In genomic region chr1:218357893-218358232, GRCh38 we compare ENCODE assay signal across 2 cellular contexts.
TF ChIP-seq lines count a peak whose summit lies in the region.

No MANE protein-coding gene starts in this region.

TF ChIP-seq in GM12878, 131 proteins besides CTCF, POLR2A, EP300 and RAD21:
- TF ChIP-seq, protein P1, sequence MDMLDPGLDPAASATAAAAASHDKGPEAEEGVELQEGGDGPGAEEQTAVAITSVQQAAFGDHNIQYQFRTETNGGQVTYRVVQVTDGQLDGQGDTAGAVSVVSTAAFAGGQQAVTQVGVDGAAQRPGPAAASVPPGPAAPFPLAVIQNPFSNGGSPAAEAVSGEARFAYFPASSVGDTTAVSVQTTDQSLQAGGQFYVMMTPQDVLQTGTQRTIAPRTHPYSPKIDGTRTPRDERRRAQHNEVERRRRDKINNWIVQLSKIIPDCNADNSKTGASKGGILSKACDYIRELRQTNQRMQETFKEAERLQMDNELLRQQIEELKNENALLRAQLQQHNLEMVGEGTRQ (IDR thresholded peaks at IDR 0.05; ENCODE audit: borderline replicate concordance, low read depth, low read length): no peak
- TF ChIP-seq SUPT20H (IDR thresholded peaks at IDR 0.05; ENCODE audit: borderline replicate concordance, control insufficient read depth, low read depth, low read length) (no peak), BMI1 (IDR thresholded peaks at IDR 0.05; ENCODE audit: borderline replicate concordance) (no peak), CEBPZ (IDR thresholded peaks at IDR 0.05; ENCODE audit: low read depth, low read length) (no peak), NR2C1 (IDR thresholded peaks at IDR 0.05) (no peak), ZNF207 (IDR thresholded peaks at IDR 0.05; ENCODE audit: borderline replicate concordance) (no peak), WRNIP1 (IDR thresholded peaks at IDR 0.05; ENCODE audit: borderline replicate concordance, low read depth, low read length) (no peak), IRF3 (IDR thresholded peaks at IDR 0.05) (no peak), NRF1 (conservative IDR thresholded peaks at IDR 0.05; ENCODE audit: low read depth, low read length) (no peak), KLF5 (IDR thresholded peaks at IDR 0.05; ENCODE audit: partially characterized antibody) (no peak), HDAC2 (IDR thresholded peaks at IDR 0.05) (no peak), CBFB (IDR thresholded peaks at IDR 0.05; ENCODE audit: low read depth) (no peak), DPF2 (IDR thresholded peaks at IDR 0.05) (no peak), SMARCA5 (IDR thresholded peaks at IDR 0.05) (no peak)
- TF ChIP-seq, protein P2, sequence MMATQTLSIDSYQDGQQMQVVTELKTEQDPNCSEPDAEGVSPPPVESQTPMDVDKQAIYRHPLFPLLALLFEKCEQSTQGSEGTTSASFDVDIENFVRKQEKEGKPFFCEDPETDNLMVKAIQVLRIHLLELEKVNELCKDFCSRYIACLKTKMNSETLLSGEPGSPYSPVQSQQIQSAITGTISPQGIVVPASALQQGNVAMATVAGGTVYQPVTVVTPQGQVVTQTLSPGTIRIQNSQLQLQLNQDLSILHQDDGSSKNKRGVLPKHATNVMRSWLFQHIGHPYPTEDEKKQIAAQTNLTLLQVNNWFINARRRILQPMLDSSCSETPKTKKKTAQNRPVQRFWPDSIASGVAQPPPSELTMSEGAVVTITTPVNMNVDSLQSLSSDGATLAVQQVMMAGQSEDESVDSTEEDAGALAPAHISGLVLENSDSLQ (IDR thresholded peaks at IDR 0.05): no peak
- TF ChIP-seq, protein P3, sequence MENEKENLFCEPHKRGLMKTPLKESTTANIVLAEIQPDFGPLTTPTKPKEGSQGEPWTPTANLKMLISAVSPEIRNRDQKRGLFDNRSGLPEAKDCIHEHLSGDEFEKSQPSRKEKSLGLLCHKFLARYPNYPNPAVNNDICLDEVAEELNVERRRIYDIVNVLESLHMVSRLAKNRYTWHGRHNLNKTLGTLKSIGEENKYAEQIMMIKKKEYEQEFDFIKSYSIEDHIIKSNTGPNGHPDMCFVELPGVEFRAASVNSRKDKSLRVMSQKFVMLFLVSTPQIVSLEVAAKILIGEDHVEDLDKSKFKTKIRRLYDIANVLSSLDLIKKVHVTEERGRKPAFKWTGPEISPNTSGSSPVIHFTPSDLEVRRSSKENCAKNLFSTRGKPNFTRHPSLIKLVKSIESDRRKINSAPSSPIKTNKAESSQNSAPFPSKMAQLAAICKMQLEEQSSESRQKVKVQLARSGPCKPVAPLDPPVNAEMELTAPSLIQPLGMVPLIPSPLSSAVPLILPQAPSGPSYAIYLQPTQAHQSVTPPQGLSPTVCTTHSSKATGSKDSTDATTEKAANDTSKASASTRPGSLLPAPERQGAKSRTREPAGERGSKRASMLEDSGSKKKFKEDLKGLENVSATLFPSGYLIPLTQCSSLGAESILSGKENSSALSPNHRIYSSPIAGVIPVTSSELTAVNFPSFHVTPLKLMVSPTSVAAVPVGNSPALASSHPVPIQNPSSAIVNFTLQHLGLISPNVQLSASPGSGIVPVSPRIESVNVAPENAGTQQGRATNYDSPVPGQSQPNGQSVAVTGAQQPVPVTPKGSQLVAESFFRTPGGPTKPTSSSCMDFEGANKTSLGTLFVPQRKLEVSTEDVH (IDR thresholded peaks at IDR 0.05; ENCODE audit: low read depth, partially characterized antibody): no peak
- TF ChIP-seq, protein P4, sequence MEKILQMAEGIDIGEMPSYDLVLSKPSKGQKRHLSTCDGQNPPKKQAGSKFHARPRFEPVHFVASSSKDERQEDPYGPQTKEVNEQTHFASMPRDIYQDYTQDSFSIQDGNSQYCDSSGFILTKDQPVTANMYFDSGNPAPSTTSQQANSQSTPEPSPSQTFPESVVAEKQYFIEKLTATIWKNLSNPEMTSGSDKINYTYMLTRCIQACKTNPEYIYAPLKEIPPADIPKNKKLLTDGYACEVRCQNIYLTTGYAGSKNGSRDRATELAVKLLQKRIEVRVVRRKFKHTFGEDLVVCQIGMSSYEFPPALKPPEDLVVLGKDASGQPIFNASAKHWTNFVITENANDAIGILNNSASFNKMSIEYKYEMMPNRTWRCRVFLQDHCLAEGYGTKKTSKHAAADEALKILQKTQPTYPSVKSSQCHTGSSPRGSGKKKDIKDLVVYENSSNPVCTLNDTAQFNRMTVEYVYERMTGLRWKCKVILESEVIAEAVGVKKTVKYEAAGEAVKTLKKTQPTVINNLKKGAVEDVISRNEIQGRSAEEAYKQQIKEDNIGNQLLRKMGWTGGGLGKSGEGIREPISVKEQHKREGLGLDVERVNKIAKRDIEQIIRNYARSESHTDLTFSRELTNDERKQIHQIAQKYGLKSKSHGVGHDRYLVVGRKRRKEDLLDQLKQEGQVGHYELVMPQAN (conservative IDR thresholded peaks at IDR 0.05): no peak
TF ChIP-seq in GM12878: peak in this region for 0.

TF ChIP-seq in SK-N-SH, 30 proteins besides CTCF, POLR2A, EP300 and RAD21:
- TF ChIP-seq FOSL2 (IDR thresholded peaks at IDR 0.05; ENCODE audit: borderline replicate concordance, low read depth): no peak
